19 cellular contexts compared by ENCODE assay signal in genomic region chr3:65948833-65949573, GRCh38.
DNase-seq lines count a peak whose midpoint lies in the region; ATAC-seq and TF ChIP-seq lines count a peak whose summit lies in the region.
"Had no signal": no experiment of that assay in that cellular context is flagged by ENCODE, and none has a peak within 500 bp of the region (broad histone marks: within the 10 kb centered on the region; RNA-seq: fewer than 3 reads in every experiment).

No MANE protein-coding gene starts in this region.

- DNase-seq in Right ventricle myocardium superior (no peak), Right ventricle myocardium inferior (ENCODE audit: missing footprints) (no peak), right atrium auricular region (ENCODE audit: low spot score) (no peak), osteoblast (ENCODE audit: insufficient read length, low spot score, missing footprints) (no peak), uterus (no peak), DMS 273 treated with DMSO at 0.1 percent for 48 hours (lab: John Stamatoyannopoulos, UW) (no peak)
- DNase-seq in naive thymus-derived CD8-positive, alpha-beta T cell: no peak
- DNase-seq: activated CD4-positive, alpha-beta T cell treated with anti-CD3 and anti-CD28 coated beads, Interleukin-2, amount 10 ng/mL, durations not matched to agents 24 days and 14 days; activated T-cell treated with anti-CD3 and anti-CD28 coated beads for 4 hours; DND-41; NCI-H1417; NCI-H524; T-helper 9 cell; testis had no signal

- peak overlapping the region; percentile 40 to 66 for H3K27ac ChIP-seq in right atrium auricular region
- peak overlapping the region; percentile 42 for H3K27ac ChIP-seq in osteoblast (ENCODE audit: low read depth, low read length)
- peak overlapping the region; percentile 18 to 63 for H3K27ac ChIP-seq in uterus
- H3K27ac ChIP-seq: HL-60, testis had no signal

- peaks cover 0 to 18% (median 4%) of the 10 kb centered on the region in 5 donors for H3K27me3 Mint-ChIP-seq in naive thymus-derived CD8-positive, alpha-beta T cell
- H3K27me3 Mint-ChIP-seq: activated CD4-positive, alpha-beta T cell treated with anti-CD3 and anti-CD28 coated beads, Interleukin-2, amount 10 ng/mL, durations not matched to agents 24 days and 14 days had no signal

- H3K4me3 Mint-ChIP-seq in naive thymus-derived CD8-positive, alpha-beta T cell: no peak overlapping the region
- H3K4me3 Mint-ChIP-seq: activated CD4-positive, alpha-beta T cell treated with anti-CD3 and anti-CD28 coated beads, Interleukin-2, amount 10 ng/mL, durations not matched to agents 24 days and 14 days; activated naive CD4-positive, alpha-beta T cell treated with anti-CD3 and anti-CD28 coated beads, Interleukin-2, amount 50 U/mL, for 24 hours; CD14-positive monocyte had no signal

- H4K20me1 ChIP-seq in osteoblast (ENCODE audit: insufficient read depth, low read length): peaks cover 5% of the 10 kb centered on the region

- H3K79me2 ChIP-seq in osteoblast (ENCODE audit: insufficient read depth, low read length): peaks cover 70% of the 10 kb centered on the region

- H3K9me3 ChIP-seq in right atrium auricular region (no peaks in the 10 kb centered on the region), osteoblast (ENCODE audit: low read depth, low read length) (no peaks in the 10 kb centered on the region), uterus (no peaks in the 10 kb centered on the region)
- H3K9me3 ChIP-seq: gastroesophageal sphincter, testis had no signal

- TF ChIP-seq POLR2A in uterus (IDR thresholded peaks at IDR 0.05): no peak

- H3K4me1 ChIP-seq in right atrium auricular region (peaks cover 0 to 70% of the 10 kb centered on the region in 2 donors), osteoblast (ENCODE audit: insufficient read depth, low read length) (peaks cover 64% of the 10 kb centered on the region), uterus (no peaks in the 10 kb centered on the region)

- H3K27me3 ChIP-seq in right atrium auricular region: no peaks in the 10 kb centered on the region
- no peaks in the 10 kb centered on the region for H3K27me3 ChIP-seq in osteoblast (ENCODE audit: insufficient read depth, low read length)
- H3K27me3 ChIP-seq in uterus: no peaks in the 10 kb centered on the region
- H3K27me3 ChIP-seq: gastroesophageal sphincter, testis had no signal

- H2AFZ ChIP-seq in osteoblast (ENCODE audit: low read length): no peak overlapping the region

- ATAC-seq in Right ventricle myocardium superior (ENCODE audit: poor library complexity) (peak; percentile 13), Right ventricle myocardium inferior (no peak), GM19463 (IDR thresholded peaks at IDR 0.05; ENCODE audit: unreplicated experiment) (no peak)
- ATAC-seq in naive thymus-derived CD8-positive, alpha-beta T cell: no peak
- ATAC-seq: gastroesophageal sphincter had no signal

- H3K4me3 ChIP-seq in right atrium auricular region: no peak overlapping the region
- H3K4me3 ChIP-seq in osteoblast (ENCODE audit: insufficient read depth, low read length): no peak overlapping the region
- H3K4me3 ChIP-seq in uterus: no peak overlapping the region
- H3K4me3 ChIP-seq: gastroesophageal sphincter, testis had no signal

- peaks cover 0 to 3% (median 0%) of the 10 kb centered on the region in 9 donors for H3K9me3 Mint-ChIP-seq in naive thymus-derived CD8-positive, alpha-beta T cell
- H3K9me3 Mint-ChIP-seq: activated naive CD4-positive, alpha-beta T cell treated with anti-CD3 and anti-CD28 coated beads, Interleukin-2, amount 50 U/mL, for 24 hours; CD14-positive monocyte had no signal

- POLR2A ChIA-PET in naive thymus-derived CD8-positive, alpha-beta T cell (lab: Charles Lee): no interaction called here

- no peak for TF ChIP-seq CTCF in right atrium auricular region (IDR thresholded peaks at IDR 0.05)
- no peak for TF ChIP-seq CTCF in osteoblast (IDR thresholded peaks at IDR 0.05; ENCODE audit: extremely low read depth, low read depth, low read length)
- TF ChIP-seq CTCF in uterus (IDR thresholded peaks at IDR 0.05): no peak

- H3K36me3 ChIP-seq in right atrium auricular region (no peaks in the 10 kb centered on the region), osteoblast (ENCODE audit: insufficient read depth, low read length) (no peaks in the 10 kb centered on the region), uterus (peaks cover 0 to 4% of the 10 kb centered on the region in 2 donors)
- H3K36me3 ChIP-seq: gastroesophageal sphincter had no signal

- H3K36me3 Mint-ChIP-seq in naive thymus-derived CD8-positive, alpha-beta T cell: no peaks in the 10 kb centered on the region
- H3K36me3 Mint-ChIP-seq: activated naive CD4-positive, alpha-beta T cell treated with anti-CD3 and anti-CD28 coated beads, Interleukin-2, amount 50 U/mL, for 24 hours; CD14-positive monocyte had no signal

- intact Hi-C loops in Right ventricle myocardium superior (cut with DNase I) (no loop called here), Right ventricle myocardium inferior (cut with DNase I) (no loop called here), uterus (cut with DNase I; ENCODE audit: low total_unique reads) (no loop called here)

- H3K27ac Mint-ChIP-seq in naive thymus-derived CD8-positive, alpha-beta T cell: no peak overlapping the region
- H3K27ac Mint-ChIP-seq: activated CD4-positive, alpha-beta T cell treated with anti-CD3 and anti-CD28 coated beads, Interleukin-2, amount 10 ng/mL, durations not matched to agents 24 days and 14 days; activated naive CD4-positive, alpha-beta T cell treated with anti-CD3 and anti-CD28 coated beads, Interleukin-2, amount 50 U/mL, for 24 hours; CD14-positive monocyte had no signal

- no peak overlapping the region for H3K4me2 ChIP-seq in osteoblast (ENCODE audit: insufficient read depth, low read length)

- no peaks in the 10 kb centered on the region for H3K4me1 Mint-ChIP-seq in naive thymus-derived CD8-positive, alpha-beta T cell
- H3K4me1 Mint-ChIP-seq: activated CD4-positive, alpha-beta T cell treated with anti-CD3 and anti-CD28 coated beads, Interleukin-2, amount 10 ng/mL, durations not matched to agents 24 days and 14 days; activated naive CD4-positive, alpha-beta T cell treated with anti-CD3 and anti-CD28 coated beads, Interleukin-2, amount 50 U/mL, for 24 hours had no signal
